ENCODE assay signal across 8 cellular contexts in genomic region chr19:13051581-13052165, GRCh38. TPM values are rescaled to one million over a fixed set of nuclear protein-coding genes. Genes with fewer than 3 reads are reported as not detected.
DNase-seq lines count a peak whose midpoint lies in the region; ATAC-seq, FAIRE-seq and TF ChIP-seq lines count a peak whose summit lies in the region.

No MANE protein-coding gene starts in this region.

- H3K36me3 ChIP-seq in ascending aorta: no peaks in the 10 kb centered on the region
- no peaks in the 10 kb centered on the region for H3K36me3 ChIP-seq in kidney (ENCODE audit: control insufficient read depth in 1 of 2, insufficient read depth in 2 of 2, low read length in 2 of 2)

- H3K4me3 Mint-ChIP-seq in stimulated activated naive CD8-positive, alpha-beta T cell treated with anti-CD3 and anti-CD28 coated beads, Interleukin-15, amount 100 ng/mL, for 72 hours: peak overlapping the region; percentile 54 to 72

- H3K9me3 Mint-ChIP-seq in stimulated activated naive CD8-positive, alpha-beta T cell treated with anti-CD3 and anti-CD28 coated beads, Interleukin-15, amount 100 ng/mL, for 72 hours: no peaks in the 10 kb centered on the region

- peak overlapping the region in 1 of 2 donors; percentile 52 for H3K27ac Mint-ChIP-seq in stimulated activated naive CD8-positive, alpha-beta T cell treated with anti-CD3 and anti-CD28 coated beads, Interleukin-15, amount 100 ng/mL, for 72 hours

- no peak overlapping the region for H3K9ac ChIP-seq in kidney (ENCODE audit: low read length in 2 of 2)

- TF ChIP-seq CTCF in ascending aorta (IDR thresholded peaks at IDR 0.05): no peak
- peak; percentile 5 for TF ChIP-seq CTCF in kidney (IDR thresholded peaks at IDR 0.05; ENCODE audit: borderline replicate concordance, extremely low read depth, insufficient read depth)

- ATAC-seq in stimulated activated naive CD8-positive, alpha-beta T cell treated with anti-CD3 and anti-CD28 coated beads, Interleukin-15, amount 100 ng/mL, for 72 hours: peak; percentile 39
- no peak for ATAC-seq in HG03457 (IDR thresholded peaks at IDR 0.05; ENCODE audit: unreplicated experiment)
- no peak for ATAC-seq in GM18519 (IDR thresholded peaks at IDR 0.05; ENCODE audit: low FRiP score, unreplicated experiment)

- peak; percentile 35 for DNase-seq in GM19238 (ENCODE audit: insufficient read length, low spot score)
- peak; percentile 51 for DNase-seq in NCI-H2107 treated with DMSO at 0.1 percent for 48 hours (lab: John Stamatoyannopoulos, UW; ENCODE audit: unreplicated experiment)
- DNase-seq in ascending aorta (ENCODE audit: low spot score in 2 of 2): peak in 1 of 2 donors; percentile 82
- DNase-seq in kidney: peak; percentile 91
- no peak for DNase-seq in stimulated activated naive CD8-positive, alpha-beta T cell treated with anti-CD3 and anti-CD28 coated beads, Interleukin-15, amount 100 ng/mL, for 72 hours
- no peak for DNase-seq in NOMO-1 treated with DMSO at 0.1 percent for 48 hours (lab: John Stamatoyannopoulos, UW; ENCODE audit: unreplicated experiment)

- peak overlapping the region; percentile 99 for H3K27ac ChIP-seq in ascending aorta
- peak overlapping the region; percentile 8 to 17 for H3K27ac ChIP-seq in kidney (ENCODE audit: low read depth in 2 of 2, low read length in 2 of 2)

- H3K4me1 ChIP-seq in ascending aorta: peaks cover 56 to 89% of the 10 kb centered on the region in 2 donors
- H3K4me1 ChIP-seq in kidney (ENCODE audit: control insufficient read depth in 1 of 2, insufficient read depth in 1 of 2, low read depth in 1 of 2, low read length in 2 of 2): peaks cover 34 to 49% of the 10 kb centered on the region in 2 donors

- H3K27me3 Mint-ChIP-seq in stimulated activated naive CD8-positive, alpha-beta T cell treated with anti-CD3 and anti-CD28 coated beads, Interleukin-15, amount 100 ng/mL, for 72 hours: peaks cover 25% of the 10 kb centered on the region

- intact Hi-C loops in ascending aorta (cut with DNase I) (no loop called here), kidney (cut with DNase I) (no loop called here)

- H3K4me3 ChIP-seq in ascending aorta (peak overlapping the region; percentile 26 to 44), kidney (ENCODE audit: low read length in 2 of 2) (peak overlapping the region in 1 of 2 donors; percentile 37)

- peaks cover 14% of the 10 kb centered on the region for H3K4me1 Mint-ChIP-seq in stimulated activated naive CD8-positive, alpha-beta T cell treated with anti-CD3 and anti-CD28 coated beads, Interleukin-15, amount 100 ng/mL, for 72 hours

- no peaks in the 10 kb centered on the region for H3K9me3 ChIP-seq in ascending aorta
- H3K9me3 ChIP-seq in kidney (ENCODE audit: control insufficient read depth in 1 of 2, low read length in 2 of 2): no peaks in the 10 kb centered on the region

- H3K27me3 ChIP-seq in ascending aorta: no peaks in the 10 kb centered on the region

- no peak for FAIRE-seq in kidney (lab: Jason Lieb, UNC)

RNA-seq across cellular contexts. Expression of gene LYL1, which starts 51.0 kb away (rescaled TPM):
- 46.7 TPM for total RNA-seq in ascending aorta
- 13.8 TPM for total RNA-seq in kidney
- polyA plus RNA-seq in kidney (ENCODE audit: insufficient read depth, low read depth, low replicate concordance): 8.5 TPM

RNA-seq across cellular contexts. Expression of gene NFIX, which starts 56.4 kb away (rescaled TPM):
- total RNA-seq in ascending aorta (76.5 TPM), kidney (65.0 TPM)
- 4.3 TPM for polyA plus RNA-seq in kidney (ENCODE audit: insufficient read depth, low read depth, low replicate concordance)

Comparison
In these comparisons a context has a peak if more than half of its experiments do, and no peak if none do; other contexts are left out.
1. DNase-seq: peak in GM19238 (single experiment), NCI-H2107 treated with DMSO at 0.1 percent for 48 hours (single experiment) and kidney (single experiment); none in stimulated activated naive CD8-positive, alpha-beta T cell treated with anti-CD3 and anti-CD28 coated beads, Interleukin-15, amount 100 ng/mL, for 72 hours (0 of 2) and NOMO-1 treated with DMSO at 0.1 percent for 48 hours (single experiment).